Comparison of ENCODE assay signal across 19 cellular contexts in genomic region chr5:74552101-74552500, GRCh38.
A peak's percentile ranks its signal among the peaks of the same experiment; 100 is the strongest.
DNase-seq lines count a peak whose midpoint lies in the region; TF ChIP-seq lines count a peak whose summit lies in the region.
"Had no signal": no experiment of that assay in that cellular context is flagged by ENCODE, and none has a peak within 500 bp of the region (broad histone marks: within the 10 kb centered on the region; RNA-seq: fewer than 3 reads in every experiment).

No MANE protein-coding gene starts in this region.

- H2BK15ac ChIP-seq in H9 (ENCODE audit: low read depth, low read length): no peak overlapping the region

- no peak overlapping the region for H3K56ac ChIP-seq in H9 (ENCODE audit: insufficient read length, low read depth, low read length)

- no peaks in the 10 kb centered on the region for H3K79me1 ChIP-seq in H9 (ENCODE audit: insufficient read depth, low read depth, low read length, poor library complexity, severe bottlenecking)

- H3T11ph ChIP-seq in H9 (ENCODE audit: low read length): no peak overlapping the region

- peaks cover 20 to 26% of the 10 kb centered on the region in 2 experiments for H3K4me1 Mint-ChIP-seq in H9
- H3K4me1 Mint-ChIP-seq: CD14-positive monocyte had no signal

- no peak overlapping the region for H2AFZ ChIP-seq in H9 (ENCODE audit: low read length)

- H2BK12ac ChIP-seq in H9 (ENCODE audit: insufficient read length, low read depth, low read length): no peak overlapping the region

- no peak for TF ChIP-seq CTCF in H9 (conservative IDR thresholded peaks at IDR 0.05)

- H3K23me2 ChIP-seq in H9 (ENCODE audit: insufficient read length, low read depth, low read length, poor library complexity, severe bottlenecking): no peaks in the 10 kb centered on the region

- H3K36me3 ChIP-seq in MG63: no peaks in the 10 kb centered on the region
- no peaks in the 10 kb centered on the region for H3K36me3 ChIP-seq in H7 (replicated peaks; ENCODE audit: control insufficient read depth, insufficient read depth, low read length)
- H3K36me3 ChIP-seq: SJSA1 had no signal

- no peak overlapping the region for H2AK5ac ChIP-seq in H9 (ENCODE audit: insufficient read length, low read length)

- no peak overlapping the region for H2BK120ac ChIP-seq in H9 (ENCODE audit: low read depth, low read length, poor library complexity, severe bottlenecking)

- H3K4me3 ChIP-seq in MG63 (no peak overlapping the region), H7 (ENCODE audit: insufficient read depth, low read depth, low read length) (no peak overlapping the region)
- H3K4me3 ChIP-seq: SJSA1 had no signal

- no peak overlapping the region for H2BK5ac ChIP-seq in H9 (ENCODE audit: insufficient read length, low read length)

- H3K4me3 Mint-ChIP-seq in H9: no peak overlapping the region
- H3K4me3 Mint-ChIP-seq: CD14-positive monocyte had no signal

- no peak overlapping the region for H3K18ac ChIP-seq in H9 (ENCODE audit: insufficient read length, low read depth, low read length)

- WGBS in H9 (ENCODE audit: extremely low coverage, insufficient read length, low lambda C conversion rate): no CpG with 5 or more reads among the region's 4 CpGs

- H3K79me2 ChIP-seq in H9 (ENCODE audit: insufficient read depth, low read length): no peaks in the 10 kb centered on the region

- H3K23ac ChIP-seq in H9 (ENCODE audit: insufficient read length, low read depth, low read length): no peak overlapping the region

- no peak overlapping the region for H2BK20ac ChIP-seq in H9 (ENCODE audit: low read depth, low read length, poor library complexity, severe bottlenecking)

- H4K8ac ChIP-seq in H9 (replicated peaks; ENCODE audit: insufficient read length, low read depth, low read length): no peak overlapping the region

- H3K27me3 Mint-ChIP-seq in H9 (ENCODE audit: low read depth): peaks cover 2% of the 10 kb centered on the region; the same call in 1 of the 2 replicates

- no peak overlapping the region for H3K27ac Mint-ChIP-seq in H9
- H3K27ac Mint-ChIP-seq: CD14-positive monocyte had no signal

- H4K20me1 ChIP-seq in H9 (ENCODE audit: control insufficient read depth, insufficient read depth, insufficient read length): no peaks in the 10 kb centered on the region

- H4K5ac ChIP-seq in H9 (ENCODE audit: insufficient read length, low read depth, low read length): no peak overlapping the region

- no peak overlapping the region for H3K27ac ChIP-seq in H9 (ENCODE audit: insufficient read length, low read depth, low read length)
- H3K27ac ChIP-seq: RWPE1, SJSA1 had no signal

- no peak overlapping the region for H3K4me2 ChIP-seq in H9 (ENCODE audit: insufficient read depth, insufficient read length, low read length)

- H4K91ac ChIP-seq in H9 (ENCODE audit: insufficient read length, low read depth, low read length): no peak overlapping the region

- H3K36me3 Mint-ChIP-seq in H9 (ENCODE audit: insufficient read depth in 1 of 3, low read depth in 3 of 3): no peaks in the 10 kb centered on the region
- H3K36me3 Mint-ChIP-seq: CD14-positive monocyte had no signal

- DNase-seq in COLO829 (ENCODE audit: low spot score) (peak; percentile 74), MG63 (peak; percentile 12), astrocyte of the hippocampus (ENCODE audit: low read depth, low spot score) (peak; percentile 37), kidney tubule cell (ENCODE audit: low spot score) (peak; percentile 31), H9 (no peak), COLO668 (lab: John Stamatoyannopoulos, UW; ENCODE audit: unreplicated experiment) (no peak), H7 (no peak)
- DNase-seq in stimulated activated CD4-positive, alpha-beta T cell treated with anti-CD3 and anti-CD28 coated beads, Interleukin-2, amount 100 ng/mL, for 24 hours: no peak
- DNase-seq: AML-193, DMS53, Kasumi-1, MV-4-11, NCI-H1417 treated with DMSO at 0.1 percent for 48 hours, NCI-H1930, NCI-H2171, NCI-H446 treated with DMSO at 0.1 percent for 48 hours had no signal

- H3K27me3 ChIP-seq in MG63 (no peaks in the 10 kb centered on the region), H9 (ENCODE audit: insufficient read depth, low read length) (no peaks in the 10 kb centered on the region), H7 (ENCODE audit: control insufficient read depth, insufficient read depth, low read length) (peaks cover 6% of the 10 kb centered on the region; the same call in 1 of the 2 replicates)
- H3K27me3 ChIP-seq: SJSA1 had no signal

- H3K9me3 Mint-ChIP-seq in H9: 0 out of 5 replicates have a peak, but pooled peaks cover 0 to 3% of the 10 kb centered on the region in 2 experiments
- H3K9me3 Mint-ChIP-seq: CD14-positive monocyte had no signal

- H3K4ac ChIP-seq in H9 (ENCODE audit: low read depth, low read length): no peak overlapping the region

- peaks cover 1% of the 10 kb centered on the region; the same call in 1 of the 2 replicates for H3K4me1 ChIP-seq in H9 (ENCODE audit: insufficient read depth, low read length)

- H3K9me3 ChIP-seq in MG63 (no peaks in the 10 kb centered on the region), H9 (ENCODE audit: control insufficient read depth, low read depth, low read length) (no peaks in the 10 kb centered on the region)
- H3K9me3 ChIP-seq: SJSA1 had no signal

- H3K14ac ChIP-seq in H9 (ENCODE audit: insufficient read depth, low read length): no peak overlapping the region

- H3K9ac ChIP-seq in H9 (ENCODE audit: extremely low read depth, insufficient read length, low read length): no peak overlapping the region

Comparison
In these comparisons a context has a peak if more than half of its experiments do, and no peak if none do; other contexts are left out.
1. DNase-seq: peak in COLO829 (single experiment), MG63 (single experiment), astrocyte of the hippocampus (single experiment) and kidney tubule cell (single experiment); none in H9 (single experiment), stimulated activated CD4-positive, alpha-beta T cell treated with anti-CD3 and anti-CD28 coated beads, Interleukin-2, amount 100 ng/mL, for 24 hours (0 of 2), COLO668 (single experiment) and H7 (single experiment).